In genomic region chr1:150558761-150559626, GRCh38 we compare ENCODE assay signal across 9 cellular contexts. TPM values are rescaled to one million over a fixed set of nuclear protein-coding genes. Genes with fewer than 3 reads are reported as not detected.
A peak's percentile ranks its signal among the peaks of the same experiment; 100 is the strongest.
DNase-seq lines count a peak whose midpoint lies in the region; ATAC-seq, FAIRE-seq and TF ChIP-seq lines count a peak whose summit lies in the region.
"Had no signal": no experiment of that assay in that cellular context is flagged by ENCODE, and none has a peak within 500 bp of the region (broad histone marks: within the 10 kb centered on the region; RNA-seq: fewer than 3 reads in every experiment).

No MANE protein-coding gene starts in this region.

- peaks cover 0 to 17% of the 10 kb centered on the region in 2 experiments; a peak in 2 of 4 replicates for H3K79me2 ChIP-seq in H1 (ENCODE audit: control insufficient read depth in 1 of 2, insufficient read depth in 2 of 2, low read length in 2 of 2)
- peaks cover 19% of the 10 kb centered on the region for H3K79me2 ChIP-seq in neural progenitor cell (ENCODE audit: low read depth)

- H2BK20ac ChIP-seq in H1 (ENCODE audit: low read length), result no peak overlapping the region

- H3K36me3 Mint-ChIP-seq in neural progenitor cell, result peaks cover 2% of the 10 kb centered on the region

- ATAC-seq in HG03039 (IDR thresholded peaks at IDR 0.05; ENCODE audit: unreplicated experiment), result no peak
- no peak for ATAC-seq in HG02763 (IDR thresholded peaks at IDR 0.05; ENCODE audit: unreplicated experiment)

- POLR2A ChIA-PET in H1 (lab: Charles Lee; ENCODE audit: partially characterized antibody), result interaction anchor here (1.0 to 43.7 kb wide), 6 partner anchors 8 to 415 kb away, joined by 3 to 1380 read pairs (median 42); partner anchors contain the start of genes ADAMTSL4, ENSA, FALEC and MCL1

- H2AK5ac ChIP-seq in H1 (ENCODE audit: low read depth, low read length), result no peak overlapping the region

- H3K9ac ChIP-seq in H1 (replicated peaks in 1 of 4; ENCODE audit: extremely low read depth in 1 of 4, low read depth in 3 of 4, low read length in 3 of 4) (no peak overlapping the region), liver (ENCODE audit: low read depth in 1 of 2, low read length in 2 of 2) (no peak overlapping the region), stomach smooth muscle (ENCODE audit: low read length in 2 of 2) (peak overlapping the region; percentile 18 to 55), neural progenitor cell (no peak overlapping the region)

- H3K4me1 Mint-ChIP-seq in neural progenitor cell, result peaks cover 42% of the 10 kb centered on the region

- no peak overlapping the region for H4K8ac ChIP-seq in H1 (ENCODE audit: extremely low read depth, insufficient read depth, low read length)

- DNase-seq in NCI-H226 (peak; percentile 2), H1 (ENCODE audit: low read depth in 1 of 2, low spot score in 2 of 2) (no peak), activated gamma-delta T cell (lab: John Stamatoyannopoulos, UW) (no peak), neural progenitor cell (ENCODE audit: low spot score) (no peak)

- H2AFZ ChIP-seq in H1 (ENCODE audit: low read length) (no peak overlapping the region), neural progenitor cell (replicated peaks) (no peak overlapping the region)

- no peak overlapping the region for H2BK120ac ChIP-seq in H1 (replicated peaks; ENCODE audit: low read depth, low read length)

- H3K4me1 ChIP-seq in H1 (replicated peaks in 1 of 4; ENCODE audit: control insufficient read depth in 3 of 4, insufficient read depth in 4 of 4, low read length in 3 of 4), result peaks cover 11 to 22% (median 18%) of the 10 kb centered on the region in 4 experiments
- H3K4me1 ChIP-seq in liver (ENCODE audit: control insufficient read depth in 4 of 4, insufficient read depth in 4 of 4, low read length in 3 of 4), result peaks cover 10 to 38% (median 32%) of the 10 kb centered on the region in 4 donors
- peaks cover 56% of the 10 kb centered on the region for H3K4me1 ChIP-seq in stomach smooth muscle (ENCODE audit: control insufficient read depth, insufficient read depth, low read length)
- peaks cover 31% of the 10 kb centered on the region for H3K4me1 ChIP-seq in neural progenitor cell

- peak overlapping the region; percentile 64; the same call in 1 of the 2 replicates for H2BK12ac ChIP-seq in H1 (ENCODE audit: low read depth, low read length)

- no peak overlapping the region for H3K14ac ChIP-seq in H1 (ENCODE audit: insufficient read length)

- CTCF ChIA-PET in H1 (lab: Charles Lee; ENCODE audit: partially characterized antibody), result interaction anchor here (0.6 to 13.7 kb wide), 24 partner anchors 9 to 231 kb away, joined by 3 to 210 read pairs (median 5); partner anchors contain the start of genes ADAMTSL4, FALEC, GOLPH3L and MCL1

- peaks cover 7% of the 10 kb centered on the region for H3K23me2 ChIP-seq in H1 (ENCODE audit: low read depth, low read length)

- no peaks in the 10 kb centered on the region for H3K27me3 ChIP-seq in H1 (replicated peaks in 1 of 4; ENCODE audit: control insufficient read depth in 3 of 4, extremely low read depth in 1 of 4, insufficient read depth in 3 of 4, low read length in 3 of 4)
- H3K27me3 ChIP-seq in liver (ENCODE audit: control insufficient read depth in 4 of 4, insufficient read depth in 4 of 4, low read length in 3 of 4), result no peaks in the 10 kb centered on the region
- no peaks in the 10 kb centered on the region for H3K27me3 ChIP-seq in stomach smooth muscle (ENCODE audit: control insufficient read depth in 1 of 2, insufficient read depth in 2 of 2, low read length in 2 of 2)
- H3K27me3 ChIP-seq in neural progenitor cell, result no peaks in the 10 kb centered on the region

- H3K27ac ChIP-seq in H1 (ENCODE audit: low read depth, low read length), result no peak overlapping the region
- peak overlapping the region; percentile 4 to 100 for H3K27ac ChIP-seq in liver (ENCODE audit: low read depth in 1 of 2, low read length in 2 of 2)
- peak overlapping the region; percentile 100 for H3K27ac ChIP-seq in stomach smooth muscle (ENCODE audit: low read length)
- no peak overlapping the region for H3K27ac ChIP-seq in neural progenitor cell

- H3K27me3 Mint-ChIP-seq in neural progenitor cell (ENCODE audit: insufficient read depth, low read depth), result no peaks in the 10 kb centered on the region

- H3K4me3 ChIP-seq in H1 (ENCODE audit: extremely low read depth in 1 of 4, insufficient read depth in 2 of 4, low read depth in 3 of 4, low read length in 4 of 4), result no peak overlapping the region
- peak overlapping the region in 1 of 3 donors; percentile 21 for H3K4me3 ChIP-seq in liver (ENCODE audit: low read depth in 1 of 3, low read length in 3 of 3)
- peak overlapping the region in 1 of 2 donors; percentile 80 for H3K4me3 ChIP-seq in stomach smooth muscle (ENCODE audit: low read length in 2 of 2)
- no peak overlapping the region for H3K4me3 ChIP-seq in neural progenitor cell

- TF ChIP-seq CTCF in H1 (IDR thresholded peaks at IDR 0.05; ENCODE audit: control extremely low read depth in 1 of 3, insufficient read depth in 1 of 3, low read depth in 1 of 3, low read length in 3 of 3) (no peak), liver (IDR thresholded peaks at IDR 0.05; ENCODE audit: low read depth, low read length, missing input control) (no peak), neural progenitor cell (IDR thresholded peaks at IDR 0.05) (no peak)

- H2BK15ac ChIP-seq in H1 (ENCODE audit: low read length), result no peak overlapping the region

- no peak for TF ChIP-seq EP300 in H1 (IDR thresholded peaks at IDR 0.05; ENCODE audit: borderline replicate concordance in 1 of 2, low read depth in 2 of 2, low read length in 2 of 2)

- no peak overlapping the region for H4K5ac ChIP-seq in H1 (ENCODE audit: insufficient read length, low read depth, low read length)

- H3K27ac Mint-ChIP-seq in neural progenitor cell, result no peak overlapping the region

- no peaks in the 10 kb centered on the region for H3K9me3 Mint-ChIP-seq in neural progenitor cell

- H4K91ac ChIP-seq in H1 (replicated peaks; ENCODE audit: insufficient read length, low read length), result no peak overlapping the region

- no peak overlapping the region for H2BK5ac ChIP-seq in H1 (ENCODE audit: low read depth, low read length)

- H3K79me1 ChIP-seq in H1 (ENCODE audit: low read depth, low read length), result 0 out of 2 replicates have a peak, but pooled peaks cover 3% of the 10 kb centered on the region

- H3K9me3 ChIP-seq in H1 (ENCODE audit: insufficient read depth in 2 of 2, low read depth in 1 of 2, low read length in 1 of 2) (no peaks in the 10 kb centered on the region), liver (ENCODE audit: control insufficient read depth in 4 of 4, low read length in 3 of 4) (no peaks in the 10 kb centered on the region), stomach smooth muscle (ENCODE audit: control insufficient read depth in 2 of 2, low read length in 2 of 2) (no peaks in the 10 kb centered on the region), neural progenitor cell (ENCODE audit: low read depth) (no peaks in the 10 kb centered on the region)

- H3K56ac ChIP-seq in H1 (replicated peaks; ENCODE audit: insufficient read length, low read depth, low read length), result no peak overlapping the region

- H3K4me2 ChIP-seq in H1 (ENCODE audit: insufficient read depth in 1 of 2, low read depth in 2 of 2, low read length in 2 of 2) (no peak overlapping the region), neural progenitor cell (no peak overlapping the region)

- TF ChIP-seq RAD21 in H1 (IDR thresholded peaks at IDR 0.05 in 1 of 2, conservative IDR thresholded peaks at IDR 0.05 in 1 of 2; ENCODE audit: low read depth in 2 of 2, low read length in 2 of 2) (no peak), liver (IDR thresholded peaks at IDR 0.05) (no peak)

- H3K36me3 ChIP-seq in H1 (ENCODE audit: control insufficient read depth in 2 of 4, insufficient read depth in 4 of 4, low read length in 3 of 4) (peaks cover 0 to 4% (median 2%) of the 10 kb centered on the region in 4 experiments; a peak in 2 of 8 replicates), liver (ENCODE audit: control insufficient read depth in 4 of 4, insufficient read depth in 3 of 4, low read depth in 1 of 4, low read length in 3 of 4) (peaks cover 0 to 11% (median 4%) of the 10 kb centered on the region in 4 donors), stomach smooth muscle (ENCODE audit: control insufficient read depth in 2 of 2, insufficient read depth in 2 of 2, low read length in 2 of 2) (peaks cover 13% of the 10 kb centered on the region in 2 donors), neural progenitor cell (no peaks in the 10 kb centered on the region)

- H3F3A ChIP-seq in neural progenitor cell (ENCODE audit: low read depth), result peaks cover 38% of the 10 kb centered on the region

- WGBS in H1 (ENCODE audit: extremely low coverage in 1 of 2, insufficient coverage in 1 of 2, insufficient read length in 1 of 2, insufficient replicate concordance in 2 of 2, low coverage in 1 of 2, low lambda C conversion rate in 2 of 2, missing lambda C conversion rate in 1 of 2), 2 experiments, result 94% methylated on average over 24 of the region's 28 CpGs; no CpG with 5 or more reads in 1 of the 2 experiments
- 71% methylated on average over 28 of the region's 28 CpGs for WGBS in liver

- no peak overlapping the region for H3K4me3 Mint-ChIP-seq in neural progenitor cell

- no peak overlapping the region for H3K4ac ChIP-seq in H1 (replicated peaks; ENCODE audit: insufficient read length, low read depth, low read length)

- FAIRE-seq in H1 (lab: Jason Lieb, UNC), result no peak

- H3K18ac ChIP-seq in H1 (ENCODE audit: extremely low read depth, low read length), result no peak overlapping the region

- TF ChIP-seq POLR2A in H1 (IDR thresholded peaks at IDR 0.05; ENCODE audit: control extremely low read depth in 1 of 2, low read depth in 2 of 2, low read length in 2 of 2), result no peak

- peaks cover 0 to 6% of the 10 kb centered on the region in 2 experiments for H4K20me1 ChIP-seq in H1 (replicated peaks in 1 of 2; ENCODE audit: control insufficient read depth in 1 of 2, insufficient read depth in 2 of 2, low read length in 2 of 2)
- H4K20me1 ChIP-seq in neural progenitor cell (ENCODE audit: low read depth), result peaks cover 5% of the 10 kb centered on the region

- H3K23ac ChIP-seq in H1 (ENCODE audit: insufficient read length), result no peak overlapping the region

RNA-seq across cellular contexts. Expression of gene ADAMTSL4, which starts 9.8 kb away (rescaled TPM):
- 5.3 and 5.4 TPM in 2 replicates for total RNA-seq in H1 (2021; fragmentation: NEBNext Ultra II Directional; extraction: Animal tissue kit (Norgen Biotek cat#: 25700))
- 4.2 and 5.9 TPM in 2 replicates for polyA plus RNA-seq in H1 (2011; rRNA removed)
- 3.1 TPM for polyA plus RNA-seq in H1 (2011; cell fraction: cytosol; rRNA removed)
- polyA plus RNA-seq in H1 (2011; cell fraction: nucleus; rRNA removed), result 26.7 TPM
- polyA plus RNA-seq in H1 (2012, experiment 1 of 2), result 4.9 to 7.2 TPM (median 6.7 TPM) in 4 replicates
- 3.8 TPM for polyA plus RNA-seq in H1 (2012, experiment 2 of 2)
- 9.2 TPM for polyA plus RNA-seq in H1 (2013, experiment 1 of 2)
- polyA plus RNA-seq in H1 (2013, experiment 2 of 2), result 8.1 TPM
- polyA minus RNA-seq in H1 (2011; rRNA and poly(A)+ RNA removed), result 0.73 and 0.85 TPM in 2 replicates
- 2.6 TPM for polyA minus RNA-seq in H1 (2011; cell fraction: cytosol; rRNA and poly(A)+ RNA removed)
- polyA minus RNA-seq in H1 (2011; cell fraction: nucleus; rRNA and poly(A)+ RNA removed), result 3.5 TPM
- 10 to 100 TPM in 1 of 2 donors, 1 to 10 TPM in 1; 5.6 to 11.5 TPM for total RNA-seq in liver
- 10 to 100 TPM; 11.4 to 12.2 TPM for polyA plus RNA-seq in liver
- total RNA-seq in neural progenitor cell (ENCODE audit: low replicate concordance), result not detected in 2 replicates

RNA-seq across cellular contexts. Expression of gene MCL1, which starts 20.4 kb away (rescaled TPM):
- 196 and 218 TPM in 2 replicates for total RNA-seq in H1 (2021; fragmentation: NEBNext Ultra II Directional; extraction: Animal tissue kit (Norgen Biotek cat#: 25700))
- 57.5 and 61.1 TPM in 2 replicates for polyA plus RNA-seq in H1 (2011; rRNA removed)
- polyA plus RNA-seq in H1 (2011; cell fraction: cytosol; rRNA removed), result 78.4 TPM
- 85.5 TPM for polyA plus RNA-seq in H1 (2011; cell fraction: nucleus; rRNA removed)
- polyA plus RNA-seq in H1 (2012, experiment 1 of 2), result 93.2 to 159 TPM (median 119 TPM) in 4 replicates
- 18.8 TPM for polyA plus RNA-seq in H1 (2012, experiment 2 of 2)
- polyA plus RNA-seq in H1 (2013, experiment 1 of 2), result 116 TPM
- polyA plus RNA-seq in H1 (2013, experiment 2 of 2), result 123 TPM
- polyA minus RNA-seq in H1 (2011; rRNA and poly(A)+ RNA removed), result 104 and 119 TPM in 2 replicates
- polyA minus RNA-seq in H1 (2011; cell fraction: cytosol; rRNA and poly(A)+ RNA removed), result 98.4 TPM
- polyA minus RNA-seq in H1 (2011; cell fraction: nucleus; rRNA and poly(A)+ RNA removed), result 171 TPM
- 100 to 1,000 TPM in 1 of 2 donors, 10 to 100 TPM in 1; 94.6 to 181 TPM for total RNA-seq in liver
- 10 to 100 TPM; 23.4 to 65.4 TPM for polyA plus RNA-seq in liver
- total RNA-seq in neural progenitor cell (ENCODE audit: low replicate concordance), result 202 and 232 TPM in 2 replicates

RNA-seq across cellular contexts. Expression of gene FALEC, which starts 43.4 kb away (rescaled TPM):
- total RNA-seq in H1 (2021; fragmentation: NEBNext Ultra II Directional; extraction: Animal tissue kit (Norgen Biotek cat#: 25700)), result 1.1 TPM in 1 of 2 replicates, not detected in the other
- polyA plus RNA-seq in H1 (2011; rRNA removed), result not detected in 2 replicates
- 0.19 TPM for polyA plus RNA-seq in H1 (2011; cell fraction: cytosol; rRNA removed)
- polyA plus RNA-seq in H1 (2011; cell fraction: nucleus; rRNA removed), result not detected
- 0.36 to 1.0 TPM (median 0.75 TPM) in 4 replicates for polyA plus RNA-seq in H1 (2012, experiment 1 of 2)
- polyA plus RNA-seq in H1 (2012, experiment 2 of 2), result not detected
- polyA plus RNA-seq in H1 (2013, experiment 1 of 2), result 0.45 TPM
- 0.11 TPM for polyA plus RNA-seq in H1 (2013, experiment 2 of 2)
- 0.57 TPM in 1 of 2 replicates, not detected in the other for polyA minus RNA-seq in H1 (2011; rRNA and poly(A)+ RNA removed)
- not detected for polyA minus RNA-seq in H1 (2011; cell fraction: cytosol; rRNA and poly(A)+ RNA removed)
- not detected for polyA minus RNA-seq in H1 (2011; cell fraction: nucleus; rRNA and poly(A)+ RNA removed)
- total RNA-seq in liver, result not detected
- polyA plus RNA-seq in liver, result not detected
- 0.96 TPM in 1 of 2 replicates, not detected in the other for total RNA-seq in neural progenitor cell (ENCODE audit: low replicate concordance)
- total RNA-seq: omental fat pad had no signal

RNA-seq across cellular contexts. Expression of gene ECM1, which starts 51.1 kb away (rescaled TPM):
- total RNA-seq in H1 (2021; fragmentation: NEBNext Ultra II Directional; extraction: Animal tissue kit (Norgen Biotek cat#: 25700)), result 0.73 and 0.95 TPM in 2 replicates
- 0.98 and 1.1 TPM in 2 replicates for polyA plus RNA-seq in H1 (2011; rRNA removed)
- 1.0 TPM for polyA plus RNA-seq in H1 (2011; cell fraction: cytosol; rRNA removed)
- polyA plus RNA-seq in H1 (2011; cell fraction: nucleus; rRNA removed), result 5.8 TPM
- 0.83 to 1.3 TPM (median 1.2 TPM) in 4 replicates for polyA plus RNA-seq in H1 (2012, experiment 1 of 2)
- 0.63 TPM for polyA plus RNA-seq in H1 (2012, experiment 2 of 2)
- 0.81 TPM for polyA plus RNA-seq in H1 (2013, experiment 1 of 2)
- polyA plus RNA-seq in H1 (2013, experiment 2 of 2), result 0.87 TPM
- 0.32 and 0.37 TPM in 2 replicates for polyA minus RNA-seq in H1 (2011; rRNA and poly(A)+ RNA removed)
- polyA minus RNA-seq in H1 (2011; cell fraction: cytosol; rRNA and poly(A)+ RNA removed), result not detected
- 1.7 TPM for polyA minus RNA-seq in H1 (2011; cell fraction: nucleus; rRNA and poly(A)+ RNA removed)
- total RNA-seq in liver, result 1 to 10 TPM; 5.1 to 8.1 TPM
- 10 to 100 TPM; 17.0 to 22.5 TPM for polyA plus RNA-seq in liver
- total RNA-seq in neural progenitor cell (ENCODE audit: low replicate concordance), result 0.30 and 0.65 TPM in 2 replicates

Comparison
In these comparisons a context has a peak if more than half of its experiments do, and no peak if none do; other contexts are left out.
1. H3K27ac ChIP-seq: peak in liver (2 of 2) and stomach smooth muscle (single experiment); none in H1 (single experiment) and neural progenitor cell (single experiment).
2. H3K9ac ChIP-seq: peak in stomach smooth muscle (2 of 2); none in H1 (0 of 4), liver (0 of 2) and neural progenitor cell (single experiment).